In the genomic region with DNA sequence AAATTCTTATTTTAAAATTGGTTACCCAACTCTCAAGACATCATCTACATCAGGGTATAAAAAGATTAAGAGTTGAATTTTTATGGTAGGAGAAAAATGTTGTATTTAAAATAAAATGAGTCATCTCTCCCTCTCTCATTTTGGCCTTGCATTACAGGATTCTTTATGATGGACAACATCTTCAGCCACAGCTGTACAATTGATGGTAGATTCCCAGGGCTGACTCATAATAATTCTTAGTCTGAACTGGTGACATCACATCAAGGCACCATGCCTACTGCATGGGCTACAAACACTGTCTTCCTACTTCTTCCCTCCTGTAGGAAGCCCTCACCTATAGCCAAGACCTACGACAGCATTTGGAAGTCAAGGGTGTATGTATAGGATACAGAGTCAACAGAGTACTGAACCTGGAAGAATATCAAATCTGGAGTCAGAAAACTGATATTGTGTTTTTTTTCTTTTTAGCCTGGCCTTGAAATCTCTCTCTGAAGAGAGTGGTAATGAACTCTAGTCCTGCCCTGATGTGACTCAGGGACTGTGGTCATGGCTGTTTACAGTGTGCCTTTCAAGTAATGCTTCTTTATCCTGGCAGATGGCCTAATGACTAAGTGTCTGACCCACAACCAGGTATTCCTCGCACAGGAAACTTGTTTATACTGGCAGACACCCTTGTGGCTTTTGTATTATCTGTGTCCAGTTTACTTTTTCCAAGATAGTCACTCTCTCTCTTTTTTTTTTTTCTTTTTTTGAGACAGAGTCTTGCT, we compare ENCODE assay signal across 13 cellular contexts. TPM values are rescaled to one million over a fixed set of nuclear protein-coding genes. Genes with fewer than 3 reads are reported as not detected.
A peak's percentile ranks its signal among the peaks of the same experiment; 100 is the strongest.
DNase-seq lines count a peak whose midpoint lies in the region; ATAC-seq and TF ChIP-seq lines count a peak whose summit lies in the region.
"Had no signal": no experiment of that assay in that cellular context is flagged by ENCODE, and none has a peak within 500 bp of the region (broad histone marks: within the 10 kb centered on the region; RNA-seq: fewer than 3 reads in every experiment).

No MANE protein-coding gene starts in this region.

- H3K36me3 ChIP-seq in body of pancreas (replicated peaks in 1 of 2; ENCODE audit: insufficient read depth in 1 of 2, low read depth in 2 of 2) = no peaks in the 10 kb centered on the region
- H3K36me3 ChIP-seq in left lung = no peaks in the 10 kb centered on the region
- H3K36me3 ChIP-seq in CD4-positive, alpha-beta memory T cell (ENCODE audit: insufficient read depth, low read length) = no peaks in the 10 kb centered on the region
- H3K36me3 ChIP-seq in colonic mucosa = no peaks in the 10 kb centered on the region

- ATAC-seq in body of pancreas = peak; percentile 94
- peak; percentile 42 for ATAC-seq in left lung
- ATAC-seq: stimulated activated naive CD8-positive, alpha-beta T cell treated with anti-CD3 and anti-CD28 coated beads, Interleukin-15, Interleukin-2, amounts not matched to agents 100 U/mL and 50 U/mL, for 24 hours had no signal

- H3K9ac ChIP-seq in colonic mucosa (ENCODE audit: low read depth in 2 of 2, low read length in 2 of 2) = no peak overlapping the region

- peaks cover 0 to 7% (median 5%) of the 10 kb centered on the region in 8 donors for H3K9me3 Mint-ChIP-seq in CD4-positive, alpha-beta memory T cell

- TF ChIP-seq POLR2A in body of pancreas (IDR thresholded peaks at IDR 0.05) = no peak

- H3K27ac ChIP-seq in body of pancreas = peak overlapping the region in 2 of 4 donors; percentile 51 to 66
- H3K27ac ChIP-seq in left lung = no peak overlapping the region
- H3K27ac ChIP-seq in CD4-positive, alpha-beta memory T cell (ENCODE audit: low read depth, low read length) = no peak overlapping the region
- H3K27ac ChIP-seq in colonic mucosa = no peak overlapping the region
- H3K27ac ChIP-seq: coronary artery had no signal

- POLR2A ChIA-PET in CD4-positive, alpha-beta memory T cell (lab: Charles Lee; ENCODE audit: partially characterized antibody) = no interaction called here

- WGBS in body of pancreas, 2 donors = 30 to 37% methylated on average over 2 of the region's 2 CpGs

- TF ChIP-seq CTCF in body of pancreas (IDR thresholded peaks at IDR 0.05) (no peak), left lung (IDR thresholded peaks at IDR 0.05) (no peak), colonic mucosa (IDR thresholded peaks at IDR 0.05) (no peak)

- intact Hi-C loops in body of pancreas (cut with DNase I) = no loop called here
- intact Hi-C loops in left lung (cut with DNase I) = no loop called here
- intact Hi-C loops in CD4-positive, alpha-beta memory T cell (cut with micrococcal nuclease) = no loop called here
- intact Hi-C loops in colonic mucosa (cut with DNase I) = no loop called here

- peaks cover 15 to 48% of the 10 kb centered on the region in 2 donors for H3K27me3 Mint-ChIP-seq in CD4-positive, alpha-beta memory T cell

- no peaks in the 10 kb centered on the region for H3K36me3 Mint-ChIP-seq in CD4-positive, alpha-beta memory T cell
- H3K36me3 Mint-ChIP-seq: natural killer cell treated with Interleukin-12 subunit alpha and Interleukin-12 subunit beta and Interleukin-15 and Interleukin-18, amount 100 ng/mL, for 72 hours had no signal

- H3K9me3 ChIP-seq in body of pancreas (no peaks in the 10 kb centered on the region), left lung (no peaks in the 10 kb centered on the region), colonic mucosa (no peaks in the 10 kb centered on the region)
- H3K9me3 ChIP-seq in CD4-positive, alpha-beta memory T cell (ENCODE audit: control insufficient read depth in 1 of 2, low read length in 2 of 2) = no peaks in the 10 kb centered on the region

- H3K4me3 Mint-ChIP-seq in CD4-positive, alpha-beta memory T cell = no peak overlapping the region
- H3K4me3 Mint-ChIP-seq: activated B cell treated with CpG ODN at 0.5 μM for 24 hours; natural killer cell treated with Interleukin-12 subunit alpha and Interleukin-12 subunit beta and Interleukin-15 and Interleukin-18, amount 100 ng/mL, for 72 hours had no signal

- peaks cover 9% of the 10 kb centered on the region for H3K4me1 ChIP-seq in body of pancreas
- H3K4me1 ChIP-seq in left lung = no peaks in the 10 kb centered on the region
- H3K4me1 ChIP-seq in CD4-positive, alpha-beta memory T cell (ENCODE audit: insufficient read depth, low read length) = no peaks in the 10 kb centered on the region
- no peaks in the 10 kb centered on the region for H3K4me1 ChIP-seq in colonic mucosa

- CTCF ChIA-PET in CD4-positive, alpha-beta memory T cell (lab: Charles Lee; ENCODE audit: partially characterized antibody) = no interaction called here

- H3K4me1 Mint-ChIP-seq in CD4-positive, alpha-beta memory T cell = no peaks in the 10 kb centered on the region
- H3K4me1 Mint-ChIP-seq: activated B cell treated with CpG ODN at 0.5 μM for 24 hours had no signal

- H3K27me3 ChIP-seq in body of pancreas (no peaks in the 10 kb centered on the region), left lung (peaks cover 0 to 10% of the 10 kb centered on the region in 2 donors), colonic mucosa (no peaks in the 10 kb centered on the region)
- H3K27me3 ChIP-seq in CD4-positive, alpha-beta memory T cell (ENCODE audit: insufficient read depth, low read length) = no peaks in the 10 kb centered on the region

- DNase-seq in EL (peak; percentile 42), LoVo (ENCODE audit: low spot score) (peak; percentile 81), body of pancreas (peak in 3 of 4 donors; percentile 33 to 72 (median 58)), left lung (no peak), pons (ENCODE audit: low spot score) (no peak), NCI-H1417 (lab: John Stamatoyannopoulos, UW) (no peak), colonic mucosa (no peak)
- DNase-seq in CD4-positive, alpha-beta memory T cell = no peak
- DNase-seq: activated B cell treated with CpG ODN at 0.5 μM for 24 hours; NCI-H1048; stimulated activated naive CD8-positive, alpha-beta T cell treated with anti-CD3 and anti-CD28 coated beads, Interleukin-15, Interleukin-2, amounts not matched to agents 100 U/mL and 50 U/mL, for 24 hours had no signal

- H3K4me3 ChIP-seq in body of pancreas (no peak overlapping the region), left lung (no peak overlapping the region), colonic mucosa (no peak overlapping the region)
- no peak overlapping the region for H3K4me3 ChIP-seq in CD4-positive, alpha-beta memory T cell (ENCODE audit: low read length in 2 of 2)
- H3K4me3 ChIP-seq: coronary artery had no signal

- no peak overlapping the region for H3K27ac Mint-ChIP-seq in CD4-positive, alpha-beta memory T cell
- H3K27ac Mint-ChIP-seq: activated B cell treated with CpG ODN at 0.5 μM for 24 hours; natural killer cell treated with Interleukin-12 subunit alpha and Interleukin-12 subunit beta and Interleukin-15 and Interleukin-18, amount 100 ng/mL, for 72 hours had no signal

RNA-seq across cellular contexts. Expression of gene MRGPRX2, which starts 32.5 kb away (rescaled TPM):
- total RNA-seq in body of pancreas = not detected
- not detected for total RNA-seq in left lung
- total RNA-seq in CD4-positive, alpha-beta memory T cell = not detected
- not detected for polyA plus RNA-seq in CD4-positive, alpha-beta memory T cell
- total RNA-seq in colonic mucosa = not detected
- total RNA-seq: activated B cell treated with CpG ODN at 0.5 μM for 24 hours; natural killer cell treated with Interleukin-12 subunit alpha and Interleukin-12 subunit beta and Interleukin-15 and Interleukin-18, amount 100 ng/mL, for 72 hours had no signal

Comparison
In these comparisons a context has a peak if more than half of its experiments do, and no peak if none do; other contexts are left out.
1. DNase-seq: peak in EL (single experiment), LoVo (single experiment) and body of pancreas (3 of 4); none in left lung (0 of 2), CD4-positive, alpha-beta memory T cell (0 of 5), pons (single experiment), NCI-H1417 (0 of 3) and colonic mucosa (single experiment).